In the genomic region with DNA sequence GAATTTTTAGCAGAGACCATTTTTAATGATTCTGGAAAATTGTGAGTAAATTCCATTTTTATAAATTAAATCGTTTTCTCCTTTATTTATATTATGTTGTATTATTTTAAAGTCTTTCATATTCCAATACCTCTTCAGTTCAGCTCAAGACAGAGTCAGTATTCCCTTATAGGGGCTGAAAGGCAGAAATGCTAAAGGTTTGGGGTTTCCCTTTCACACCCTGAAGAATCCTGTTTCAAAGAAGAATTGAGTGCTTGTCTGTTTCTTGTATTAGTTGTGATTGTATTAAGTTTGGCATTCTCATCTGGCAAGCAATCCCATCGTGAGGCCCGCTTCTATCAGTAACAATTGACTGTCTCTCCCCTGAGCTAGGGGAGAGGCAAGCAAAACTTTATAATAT, we compare ENCODE assay signal across 24 cellular contexts. TPM values are rescaled to one million over a fixed set of nuclear protein-coding genes. Genes with fewer than 3 reads are reported as not detected.
DNase-seq lines count a peak whose midpoint lies in the region; ATAC-seq, FAIRE-seq and TF ChIP-seq lines count a peak whose summit lies in the region.
"Had no signal": no experiment of that assay in that cellular context is flagged by ENCODE, and none has a peak within 500 bp of the region (broad histone marks: within the 10 kb centered on the region; RNA-seq: fewer than 3 reads in every experiment).

No MANE protein-coding gene starts in this region.

- DNase-seq in MCF 10A (ENCODE audit: unreplicated experiment), result no peak
- DNase-seq in breast epithelium (ENCODE audit: low spot score in 2 of 2), result no peak
- no peak for DNase-seq in astrocyte (ENCODE audit: low read depth)
- DNase-seq in hepatocyte (ENCODE audit: low spot score), result no peak
- DNase-seq in suprapubic skin (ENCODE audit: low spot score in 2 of 2), result no peak
- DNase-seq in SK-N-DZ (ENCODE audit: low spot score), result no peak
- no peak for DNase-seq in activated CD8-positive, alpha-beta memory T cell treated with anti-CD3 and anti-CD28 coated beads, Interleukin-2, amount 50 U/mL, for 4 hours
- DNase-seq in sciatic nerve (ENCODE audit: low spot score), result no peak
- DNase-seq: ACHN; activated CD4-positive, alpha-beta T cell treated with anti-CD3 and anti-CD28 coated beads for 1 hour; activated CD8-positive, alpha-beta T cell treated with anti-CD3 and anti-CD28 coated beads, Interleukin-2, amount 10 ng/mL, durations not matched to agents 7 days and 5 days; anterior cingulate cortex; BE2C; central memory CD4-positive, alpha-beta T cell; GOT3; HFFc6; left colon; naive thymus-derived CD4-positive, alpha-beta T cell; NCI-H1436 treated with DMSO at 0.1 percent for 48 hours; NCI-H774; occipital lobe; stimulated activated CD4-positive, alpha-beta T cell treated with anti-CD3 and anti-CD28 coated beads, Interleukin-2, amount 100 ng/mL, for 24 hours; upper lobe of left lung had no signal

- no peaks in the 10 kb centered on the region for H3K9me3 ChIP-seq in breast epithelium
- no peaks in the 10 kb centered on the region for H3K9me3 ChIP-seq in astrocyte (ENCODE audit: insufficient read depth, low read depth, low read length)
- H3K9me3 ChIP-seq in hepatocyte (ENCODE audit: low read depth), result no peaks in the 10 kb centered on the region
- no peaks in the 10 kb centered on the region for H3K9me3 ChIP-seq in suprapubic skin
- H3K9me3 ChIP-seq: BE2C, upper lobe of left lung had no signal

- H3K27ac Mint-ChIP-seq in MCF 10A (ENCODE audit: low read depth, unreplicated experiment), result peak overlapping the region; percentile 80
- H3K27ac Mint-ChIP-seq in astrocyte (ENCODE audit: unreplicated experiment), result peak overlapping the region; percentile 70
- H3K27ac Mint-ChIP-seq: activated CD8-positive, alpha-beta T cell treated with anti-CD3 and anti-CD28 coated beads, Interleukin-2, amount 10 ng/mL, durations not matched to agents 7 days and 5 days had no signal

- ATAC-seq in sciatic nerve, result no peak
- ATAC-seq: activated CD8-positive, alpha-beta T cell treated with anti-CD3 and anti-CD28 coated beads, Interleukin-2, amount 10 ng/mL, durations not matched to agents 7 days and 5 days; left colon; naive thymus-derived CD4-positive, alpha-beta T cell had no signal

- FAIRE-seq in astrocyte (lab: Jason Lieb, UNC), result no peak

- H3K9me3 Mint-ChIP-seq in MCF 10A (ENCODE audit: unreplicated experiment) (no peaks in the 10 kb centered on the region), astrocyte (ENCODE audit: unreplicated experiment) (no peaks in the 10 kb centered on the region)
- H3K9me3 Mint-ChIP-seq: HFFc6; naive thymus-derived CD4-positive, alpha-beta T cell had no signal

- intact Hi-C loops in MCF 10A (cut with micrococcal nuclease), result no loop called here
- intact Hi-C loops in breast epithelium (cut with DNase I; ENCODE audit: low total_unique reads), result no loop called here
- intact Hi-C loops in sciatic nerve (cut with DNase I), result no loop called here

- no peak for TF ChIP-seq CTCF in MCF 10A (IDR thresholded peaks at IDR 0.05; ENCODE audit: unreplicated experiment)
- TF ChIP-seq CTCF in breast epithelium (IDR thresholded peaks at IDR 0.05), result no peak
- TF ChIP-seq CTCF in astrocyte (IDR thresholded peaks at IDR 0.05; ENCODE audit: insufficient read depth, low read depth, low read length), result no peak
- TF ChIP-seq CTCF in hepatocyte (IDR thresholded peaks at IDR 0.05; ENCODE audit: poor library complexity), result no peak
- TF ChIP-seq CTCF in suprapubic skin (IDR thresholded peaks at IDR 0.05), result no peak

- POLR2A ChIA-PET in MCF 10A (lab: Yijun Ruan, JAX), result interaction anchor here (0.6 to 3.5 kb wide), 7 partner anchors 11 to 123 kb away, joined by 3 to 12 read pairs (median 5); no protein-coding TSS in a partner anchor

- H3K4me3 ChIP-seq in breast epithelium (peak overlapping the region in 1 of 3 donors; percentile 21), astrocyte (ENCODE audit: insufficient read depth, low read depth, low read length) (no peak overlapping the region), hepatocyte (no peak overlapping the region), suprapubic skin (peak overlapping the region; percentile 24)
- H3K4me3 ChIP-seq: SK-N-MC, upper lobe of left lung had no signal

- H3K36me3 ChIP-seq in breast epithelium (no peaks in the 10 kb centered on the region), astrocyte (ENCODE audit: insufficient read depth, low read length) (no peaks in the 10 kb centered on the region), hepatocyte (replicated peaks; ENCODE audit: insufficient read depth, low read depth) (no peaks in the 10 kb centered on the region), suprapubic skin (no peaks in the 10 kb centered on the region)
- H3K36me3 ChIP-seq: BE2C, upper lobe of left lung had no signal

- H3K79me2 ChIP-seq in astrocyte (ENCODE audit: insufficient read depth, low read length) (peaks cover 93% of the 10 kb centered on the region), hepatocyte (peaks cover 84% of the 10 kb centered on the region)

- H3K36me3 Mint-ChIP-seq in MCF 10A (ENCODE audit: insufficient read depth, unreplicated experiment) (peaks cover 30% of the 10 kb centered on the region), astrocyte (ENCODE audit: low read depth, unreplicated experiment) (peaks cover 16% of the 10 kb centered on the region)

- peaks cover 70% of the 10 kb centered on the region for H3K4me1 Mint-ChIP-seq in MCF 10A (ENCODE audit: insufficient read depth, unreplicated experiment)
- H3K4me1 Mint-ChIP-seq in astrocyte (ENCODE audit: low read depth, unreplicated experiment), result peaks cover 54% of the 10 kb centered on the region

- WGBS in hepatocyte (ENCODE audit: low lambda C conversion rate, missing lambda C conversion rate), result 79% methylated on average over 3 of the region's 3 CpGs
- 82% methylated on average over 3 of the region's 3 CpGs for WGBS in suprapubic skin

- H3K27me3 ChIP-seq in breast epithelium, result no peaks in the 10 kb centered on the region
- no peaks in the 10 kb centered on the region for H3K27me3 ChIP-seq in astrocyte (ENCODE audit: insufficient read depth, low read length)
- no peaks in the 10 kb centered on the region for H3K27me3 ChIP-seq in hepatocyte
- H3K27me3 ChIP-seq in suprapubic skin, result no peaks in the 10 kb centered on the region
- H3K27me3 ChIP-seq: BE2C, upper lobe of left lung had no signal

- H3K9ac ChIP-seq in astrocyte (ENCODE audit: low read length), result no peak overlapping the region

- BruUV-seq in MCF 10A (replicated peaks; lab: Mats Ljungman, UMichigan), result no TSS peak

- H3K27me3 Mint-ChIP-seq in MCF 10A (ENCODE audit: insufficient read depth, unreplicated experiment) (no peaks in the 10 kb centered on the region), astrocyte (ENCODE audit: low read depth, unreplicated experiment) (no peaks in the 10 kb centered on the region)
- H3K27me3 Mint-ChIP-seq: naive thymus-derived CD4-positive, alpha-beta T cell had no signal

- H4K20me1 ChIP-seq in astrocyte (ENCODE audit: insufficient read depth, low read length) (peaks cover 54% of the 10 kb centered on the region), hepatocyte (ENCODE audit: insufficient read depth, poor library complexity, severe bottlenecking) (peaks cover 13% of the 10 kb centered on the region)

- H3K4me1 ChIP-seq in breast epithelium (peaks cover 8 to 11% of the 10 kb centered on the region in 2 donors), astrocyte (ENCODE audit: insufficient read depth, low read length) (peaks cover 16% of the 10 kb centered on the region), hepatocyte (ENCODE audit: insufficient read depth) (peaks cover 57% of the 10 kb centered on the region), suprapubic skin (peaks cover 42% of the 10 kb centered on the region)

- H3K4me2 ChIP-seq in astrocyte (ENCODE audit: low read length) (no peak overlapping the region), hepatocyte (peak overlapping the region; percentile 67)

- CTCF ChIA-PET in MCF 10A (lab: Yijun Ruan, JAX), result interaction anchor here (0.9 kb wide), 1 partner anchor 22 kb away, joined by 3 read pairs; no protein-coding TSS in a partner anchor

- H3K9me2 ChIP-seq in hepatocyte (replicated peaks; ENCODE audit: insufficient read depth), result no peaks in the 10 kb centered on the region

- H3K27ac ChIP-seq in breast epithelium (peak overlapping the region in 1 of 2 donors; percentile 27), astrocyte (ENCODE audit: low read depth, low read length) (no peak overlapping the region), hepatocyte (peak overlapping the region; percentile 91), suprapubic skin (peak overlapping the region; percentile 11)
- H3K27ac ChIP-seq: SK-N-MC had no signal

- TF ChIP-seq POLR2A in breast epithelium (IDR thresholded peaks at IDR 0.05) (no peak), suprapubic skin (IDR thresholded peaks at IDR 0.05) (no peak)

- no peak for TF ChIP-seq EP300 in suprapubic skin (IDR thresholded peaks at IDR 0.05)

- no peak overlapping the region for H3K4me3 Mint-ChIP-seq in MCF 10A (ENCODE audit: unreplicated experiment)
- peak overlapping the region; percentile 73 for H3K4me3 Mint-ChIP-seq in astrocyte (ENCODE audit: unreplicated experiment)
- H3K4me3 Mint-ChIP-seq: activated CD8-positive, alpha-beta T cell treated with anti-CD3 and anti-CD28 coated beads, Interleukin-2, amount 10 ng/mL, durations not matched to agents 7 days and 5 days; HFFc6 had no signal

- H2AFZ ChIP-seq in astrocyte (ENCODE audit: low read depth, low read length) (no peak overlapping the region), hepatocyte (no peak overlapping the region)

RNA-seq across cellular contexts. Expression of a gene that starts 57.4 kb away (rescaled TPM):
- total RNA-seq in MCF 10A (2022) (66.5 and 67.3 TPM in 2 replicates), breast epithelium (10 to 100 TPM; 43.8 to 82.7 (median 72.4) TPM), astrocyte (84.1 and 87.8 TPM in 2 replicates), hepatocyte (77.7 and 87.4 TPM in 2 replicates), suprapubic skin (10 to 100 TPM; 38.9 to 74.8 (median 55.3) TPM), sciatic nerve (48.6 TPM)
- 85.5 and 86.3 TPM in 2 replicates for polyA plus RNA-seq in hepatocyte
- 62.1 and 66.5 TPM in 2 replicates for polyA plus RNA-seq in SK-N-DZ (2014; cell fraction: cytosol; rRNA removed)
- polyA plus RNA-seq in SK-N-DZ (2014; cell fraction: nucleus; rRNA removed), result 58.8 and 64.4 TPM in 2 replicates
